ENCODE assay signal across 34 cellular contexts in genomic region chr7:93960986-93961385, GRCh38.
"Had no signal": no experiment of that assay in that cellular context is flagged by ENCODE, and none has a peak within 500 bp of the region (broad histone marks: within the 10 kb centered on the region; RNA-seq: fewer than 3 reads in every experiment).

No MANE protein-coding gene starts in this region.

- DNase-seq: Karpas-422, Kasumi-1, MG63, MM.1S, MV-4-11, NCI-H1048, NCI-H1092, NCI-H1092 treated with DMSO at 0.1 percent for 48 hours, NCI-H1105, NCI-H1105 treated with DMSO at 0.1 percent for 48 hours, NCI-H1417, NCI-H1417 treated with DMSO at 0.1 percent for 48 hours, NCI-H1436, NCI-H1436 treated with DMSO at 0.1 percent for 48 hours, NCI-H146, NCI-H1694, NCI-H1694 treated with DMSO at 0.1 percent for 48 hours, NCI-H187, NCI-H187 treated with DMSO at 0.1 percent for 48 hours, NCI-H1930, NCI-H2029, NCI-H2029 treated with DMSO at 0.1 percent for 48 hours, NCI-H2081, NCI-H2081 treated with DMSO at 0.1 percent for 48 hours, NCI-H2107, NCI-H2171, NCI-H2171 treated with DMSO at 0.1 percent for 48 hours, NCI-H2227 treated with DMSO at 0.1 percent for 48 hours, NCI-H226, NCI-H345, NCI-H446, NCI-H446 treated with DMSO at 0.1 percent for 48 hours, NCI-H510A, NCI-H510A treated with DMSO at 0.1 percent for 48 hours had no signal

- H3K36me3 ChIP-seq: MG63 had no signal

- H3K27me3 ChIP-seq: MG63 had no signal

- H3K9me3 ChIP-seq: MG63 had no signal

- H3K4me3 ChIP-seq: MG63 had no signal
